In the genomic region with DNA sequence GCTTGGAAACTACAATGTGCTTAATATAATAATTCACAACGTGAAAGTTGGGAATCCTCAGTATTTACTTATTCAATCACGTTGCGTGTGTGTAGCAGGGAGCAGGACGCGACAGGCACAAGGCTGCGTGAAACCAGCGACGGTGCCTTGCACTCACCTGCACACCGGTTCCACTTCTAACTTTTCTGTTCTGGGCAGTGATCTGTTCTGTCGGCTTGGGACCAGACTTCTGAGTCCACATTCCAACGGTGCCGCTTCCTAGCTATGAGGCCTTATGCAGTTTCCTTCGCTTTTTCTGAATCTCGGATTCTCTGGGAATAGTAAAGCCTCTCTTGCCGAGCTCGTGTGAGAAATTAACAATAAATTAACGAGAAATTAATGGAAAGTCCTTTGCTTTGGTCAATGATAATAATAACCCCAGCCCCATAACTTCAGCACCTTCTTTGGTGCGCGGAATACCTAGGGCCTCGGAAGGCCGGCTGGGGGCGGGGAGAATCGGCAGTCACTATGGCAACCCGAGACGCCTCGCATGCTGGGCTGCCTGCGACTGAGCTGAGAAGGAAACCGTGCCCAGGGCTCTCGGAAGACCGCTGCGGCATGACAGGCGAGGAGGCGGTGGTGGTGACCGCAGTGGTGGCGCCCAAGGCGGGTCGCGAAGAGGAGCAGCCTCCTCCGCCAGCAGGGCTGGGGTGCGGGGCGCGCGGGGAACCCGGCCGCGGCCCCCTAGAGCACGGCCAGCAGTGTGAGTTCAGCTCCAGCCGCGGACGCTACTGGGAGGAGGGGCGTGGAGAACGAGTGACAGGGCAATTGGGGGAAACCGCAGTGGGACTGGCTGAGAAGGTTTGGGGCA, we compare ENCODE assay signal across 8 cellular contexts. TPM values are rescaled to one million over a fixed set of nuclear protein-coding genes. Genes with fewer than 3 reads are reported as not detected.
A peak's percentile ranks its signal among the peaks of the same experiment; 100 is the strongest.
DNase-seq lines count a peak whose midpoint lies in the region; ATAC-seq and TF ChIP-seq lines count a peak whose summit lies in the region.

A gene with protein sequence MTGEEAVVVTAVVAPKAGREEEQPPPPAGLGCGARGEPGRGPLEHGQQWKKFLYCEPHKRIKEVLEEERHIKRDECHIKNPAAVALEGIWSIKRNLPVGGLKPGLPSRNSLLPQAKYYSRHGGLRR (plus strand): TSS at position 530 of the 850 bp plus-strand sequence. CDS start 68 bp downstream, at position 598.

- H3K36me3 ChIP-seq in esophagus (ENCODE audit: control insufficient read depth in 2 of 2, insufficient read depth in 2 of 2, low read length in 1 of 2), result no peaks in the 10 kb centered on the region
- H3K36me3 ChIP-seq in mucosa of descending colon (ENCODE audit: low read depth), result no peaks in the 10 kb centered on the region

- WGBS in esophagus, 2 donors, result 16 to 18% methylated on average over 53 of the region's 53 CpGs

- H3K4me3 ChIP-seq in esophagus (ENCODE audit: low read depth in 1 of 2, low read length in 2 of 2) (peak within 1 kb of the TSS; percentile 39 to 48), mucosa of descending colon (no peak within 1 kb of the TSS)

- H3K9me3 ChIP-seq in esophagus (ENCODE audit: control insufficient read depth in 2 of 2, insufficient read depth in 1 of 2, low read depth in 1 of 2, low read length in 1 of 2) (no peaks in the 10 kb centered on the region), mucosa of descending colon (no peaks in the 10 kb centered on the region)

- DNase-seq in GM10248 (ENCODE audit: extremely low spot score) (peak; percentile 49), NCI-H2227 (lab: John Stamatoyannopoulos, UW; ENCODE audit: unreplicated experiment) (peak; percentile 72), activated T-cell treated with anti-CD3 and anti-CD28 coated beads for 24 hours (ENCODE audit: low read depth) (peak; percentile 28), mucosa of descending colon (peak; percentile 57 to 77 (median 66)), NCI-H128 (lab: John Stamatoyannopoulos, UW; ENCODE audit: unreplicated experiment) (no peak)
- peak; percentile 42 to 47 for DNase-seq in stimulated activated CD8-positive, alpha-beta memory T cell treated with anti-CD3 and anti-CD28 coated beads, Interleukin-2, amount 100 ng/mL, for 48 hours (ENCODE audit: low read depth in 2 of 2)

- POLR2A ChIA-PET in GM10248 (lab: Yijun Ruan, JAX), result no interaction called here

- H3K27me3 ChIP-seq in esophagus (ENCODE audit: control insufficient read depth in 1 of 2, insufficient read depth in 2 of 2, low read length in 2 of 2), result no peaks in the 10 kb centered on the region

- ATAC-seq in HG02610 (IDR thresholded peaks at IDR 0.05; ENCODE audit: unreplicated experiment) (peak; percentile 74), mucosa of descending colon (peak; percentile 79)

- intact Hi-C loops in mucosa of descending colon (cut with DNase I, micrococcal nuclease), result no loop called here

- no peak for TF ChIP-seq CTCF in GM10248 (IDR thresholded peaks at IDR 0.05; ENCODE audit: control extremely low read depth, extremely low read depth, low read depth, missing control alignments)
- no peak for TF ChIP-seq CTCF in mucosa of descending colon (IDR thresholded peaks at IDR 0.05)

- H3K27ac ChIP-seq in esophagus (ENCODE audit: low read depth in 2 of 2, low read length in 1 of 2), result no peak within 1 kb of the TSS

- CTCF ChIA-PET in GM10248 (lab: Yijun Ruan, JAX), result interaction anchor here (0.7 to 2.4 kb wide), 7 partner anchors 9 to 617 kb away, joined by 3 to 7 read pairs (median 4); no protein-coding TSS in a partner anchor

- H3K4me1 ChIP-seq in esophagus (ENCODE audit: control insufficient read depth in 2 of 2, insufficient read depth in 2 of 2, low read length in 1 of 2) (peaks cover 0 to 5% of the 10 kb centered on the region in 2 donors), mucosa of descending colon (ENCODE audit: low read depth) (peaks cover 17% of the 10 kb centered on the region)

RNA-seq across cellular contexts. Expression of the gene that starts here (rescaled TPM):
- polyA plus RNA-seq in esophagus, result not detected
- not detected for total RNA-seq in mucosa of descending colon

Comparison
In these comparisons a context has a peak if more than half of its experiments do, and no peak if none do; other contexts are left out.
1. Peak in DNase-seq and ATAC-seq in mucosa of descending colon; RNA of the gene not detected or under 1 TPM.